20 cellular contexts compared by ENCODE assay signal in genomic region chr6:142167071-142167470, GRCh38. TPM values are rescaled to one million over a fixed set of nuclear protein-coding genes. Genes with fewer than 3 reads are reported as not detected.
A peak's percentile ranks its signal among the peaks of the same experiment; 100 is the strongest.
DNase-seq lines count a peak whose midpoint lies in the region; ATAC-seq, FAIRE-seq and TF ChIP-seq lines count a peak whose summit lies in the region.
"Had no signal": no experiment of that assay in that cellular context is flagged by ENCODE, and none has a peak within 500 bp of the region (broad histone marks: within the 10 kb centered on the region; RNA-seq: fewer than 3 reads in every experiment).

No MANE protein-coding gene starts in this region.

- TF ChIP-seq RAD21 in A549 (conservative IDR thresholded peaks at IDR 0.05 in 1 of 2, IDR thresholded peaks at IDR 0.05 in 1 of 2), result no peak

- H3K4me2 ChIP-seq in A549, result 0 out of 3 replicates have a peak overlapping the region, but pooled peaks have one; percentile 19
- H3K4me2 ChIP-seq in endothelial cell of umbilical vein (ENCODE audit: insufficient read depth, low read length), result peak overlapping the region; percentile 34
- H3K4me2 ChIP-seq in osteoblast (ENCODE audit: insufficient read depth, low read length), result no peak overlapping the region

- H3K4me3 ChIP-seq in A549 (no peak overlapping the region), endothelial cell of umbilical vein (replicated peaks in 1 of 3; ENCODE audit: insufficient read depth in 1 of 3, low read depth in 1 of 3, low read length in 3 of 3) (peak overlapping the region in 1 of 3 experiments; percentile 14), osteoblast (ENCODE audit: insufficient read depth, low read length) (no peak overlapping the region)
- H3K4me3 ChIP-seq: GM23248, HAP-1 had no signal

- no peaks in the 10 kb centered on the region for H3K27me3 ChIP-seq in endothelial cell of umbilical vein (ENCODE audit: control insufficient read depth in 2 of 2, insufficient read depth in 2 of 2, low read length in 2 of 2)
- H3K27me3 ChIP-seq in osteoblast (ENCODE audit: insufficient read depth, low read length), result no peaks in the 10 kb centered on the region

- no peaks in the 10 kb centered on the region for H3K9me1 ChIP-seq in endothelial cell of umbilical vein (replicated peaks; ENCODE audit: control insufficient read depth, extremely low read depth, insufficient read depth, low read length)

- peak overlapping the region; percentile 13 for H3K9ac ChIP-seq in endothelial cell of umbilical vein (replicated peaks; ENCODE audit: extremely low read depth, insufficient read depth, low read length)
- H3K9ac ChIP-seq: GM23248 had no signal

- FAIRE-seq in A549 (lab: Jason Lieb, UNC) (no peak), endothelial cell of umbilical vein (lab: Jason Lieb, UNC) (no peak)
- FAIRE-seq: GM12892, GM18507 had no signal

- in situ Hi-C loops in ACHN (cut with HindIII; ENCODE audit: low pct_ligation_motif_present, low pct_unique_long_range_greater_than_20kb, low sequenced_read_pairs), result no loop called here

- intact Hi-C loops in endothelial cell of umbilical vein (cut with micrococcal nuclease), result no loop called here

- no TSS peak for BruUV-seq in endothelial cell of umbilical vein (replicated peaks; lab: Mats Ljungman, UMichigan)

- H2AFZ ChIP-seq in endothelial cell of umbilical vein (ENCODE audit: low read depth, low read length) (no peak overlapping the region), osteoblast (ENCODE audit: low read length) (no peak overlapping the region)
- H2AFZ ChIP-seq: GM23248 had no signal

- POLR2A ChIA-PET in A549 (lab: Yijun Ruan, JAX), result no interaction called here
- POLR2A ChIA-PET in endothelial cell of umbilical vein (lab: Charles Lee), result no interaction called here

- ATAC-seq in A549, result no peak

- peaks cover 0 to 3% of the 10 kb centered on the region in 2 experiments for H3K36me3 ChIP-seq in endothelial cell of umbilical vein (ENCODE audit: control insufficient read depth in 2 of 2, extremely low read depth in 1 of 2, insufficient read depth in 2 of 2, low read length in 2 of 2)
- H3K36me3 ChIP-seq in osteoblast (ENCODE audit: insufficient read depth, low read length), result peaks cover 27% of the 10 kb centered on the region

- H3K79me2 ChIP-seq in endothelial cell of umbilical vein (ENCODE audit: control insufficient read depth, insufficient read depth, low read length) (peaks cover 39% of the 10 kb centered on the region), osteoblast (ENCODE audit: insufficient read depth, low read length) (peaks cover 50% of the 10 kb centered on the region)

- H3K9me3 ChIP-seq in A549 (no peaks in the 10 kb centered on the region), endothelial cell of umbilical vein (replicated peaks; ENCODE audit: control insufficient read depth, insufficient read depth, low read length) (no peaks in the 10 kb centered on the region), osteoblast (ENCODE audit: low read depth, low read length) (no peaks in the 10 kb centered on the region)
- H3K9me3 ChIP-seq: Caco-2, HAP-1 had no signal

- peaks cover 2% of the 10 kb centered on the region for H4K20me1 ChIP-seq in endothelial cell of umbilical vein (replicated peaks; ENCODE audit: control insufficient read depth, extremely low read depth, insufficient read depth, low read length)
- H4K20me1 ChIP-seq in osteoblast (ENCODE audit: insufficient read depth, low read length), result peaks cover 2% of the 10 kb centered on the region

- no peak for TF ChIP-seq CTCF in A549 (IDR thresholded peaks at IDR 0.05)
- no peak for TF ChIP-seq CTCF in endothelial cell of umbilical vein (IDR thresholded peaks at IDR 0.05; ENCODE audit: extremely low read depth in 1 of 2, insufficient read depth in 1 of 2, low read depth in 1 of 2, low read length in 2 of 2)
- TF ChIP-seq CTCF in osteoblast (IDR thresholded peaks at IDR 0.05; ENCODE audit: extremely low read depth, low read depth, low read length), result no peak

- TF ChIP-seq EP300 in A549 (IDR thresholded peaks at IDR 0.05), result no peak

- dilution Hi-C loops in endothelial cell of umbilical vein (cut with MboI; ENCODE audit: extremely low pct_ligation_motif_present, low sequenced_read_pairs), result no loop called here

- 59% methylated on average over 3 of the region's 3 CpGs for WGBS in A549 (ENCODE audit: missing lambda C conversion rate)

- no peak overlapping the region for H3K27ac ChIP-seq in A549
- H3K27ac ChIP-seq in endothelial cell of umbilical vein (ENCODE audit: insufficient read depth, low read depth, low read length), result peak overlapping the region; percentile 71
- H3K27ac ChIP-seq in osteoblast (ENCODE audit: low read depth, low read length), result peak overlapping the region; percentile 3
- H3K27ac ChIP-seq: C4-2B, GM23248 had no signal

- no peak for DNase-seq in A549 (ENCODE audit: low read depth in 1 of 2, low spot score in 1 of 2)
- DNase-seq in M059J (ENCODE audit: low read depth), result peak; percentile 14
- DNase-seq in endothelial cell of umbilical vein (ENCODE audit: low read depth, low spot score), result peak; percentile 36
- DNase-seq in osteoblast (ENCODE audit: insufficient read length, low spot score, missing footprints), result peak; percentile 31
- DNase-seq in ACHN, result no peak
- no peak for DNase-seq in RPMI8226
- no peak for DNase-seq in activated gamma-delta T cell (lab: John Stamatoyannopoulos, UW)
- DNase-seq: AML-193; Caco-2; CD4-positive, alpha-beta T cell; GDM1; GM23248; IMR-90 had no signal

- H3K4me1 ChIP-seq in A549 (peaks cover 41% of the 10 kb centered on the region), endothelial cell of umbilical vein (ENCODE audit: control insufficient read depth, extremely low read depth, insufficient read depth, low read length) (peaks cover 17% of the 10 kb centered on the region), osteoblast (ENCODE audit: insufficient read depth, low read length) (no peaks in the 10 kb centered on the region)
- H3K4me1 ChIP-seq: Caco-2 had no signal

- CTCF ChIA-PET in A549 (lab: Yijun Ruan, JAX) (no interaction called here), endothelial cell of umbilical vein (lab: Charles Lee) (interaction anchor here (1.0 to 3.7 kb wide), 5 partner anchors 10 to 54 kb away, joined by 3 to 34 read pairs (median 5); no protein-coding TSS in a partner anchor)

- TF ChIP-seq POLR2A in A549 (IDR thresholded peaks at IDR 0.05; ENCODE audit: low read length) (no peak), endothelial cell of umbilical vein (IDR thresholded peaks at IDR 0.05; ENCODE audit: low read depth, low read length) (no peak)

RNA-seq across cellular contexts. Expression of gene VTA1, which starts 20.0 kb away (rescaled TPM):
- polyA plus RNA-seq in A549 (2011; rRNA removed), result 85.3 and 88.0 TPM in 2 replicates
- polyA plus RNA-seq in A549 (2012; cell fraction: cytosol; rRNA removed), result 34.8 and 35.2 TPM in 2 replicates
- 14.5 and 16.2 TPM in 2 replicates for polyA plus RNA-seq in A549 (2012; cell fraction: nucleus; rRNA removed)
- polyA plus RNA-seq in A549 (2017; fragmentation: RNase III; extraction: RNeasy Plus Mini Kit Qiagen cat#74134 plus additional on column Dnase treatment), result 44.3 to 49.0 TPM (median 45.7 TPM) in 3 replicates
- polyA minus RNA-seq in A549 (2011; rRNA and poly(A)+ RNA removed), result 53.0 and 60.3 TPM in 2 replicates
- 133 and 178 TPM in 2 replicates for total RNA-seq in M059J (2014; rRNA removed; shearing (Covaris generic))
- 40.9 and 45.8 TPM in 2 replicates for total RNA-seq in endothelial cell of umbilical vein
- polyA plus RNA-seq in endothelial cell of umbilical vein, result 38.3 and 39.0 TPM in 2 replicates
- polyA plus RNA-seq in endothelial cell of umbilical vein (2011; cell fraction: cytosol; rRNA removed), result 46.8 and 48.6 TPM in 2 replicates
- 33.1 and 38.9 TPM in 2 replicates for polyA plus RNA-seq in endothelial cell of umbilical vein (2011; cell fraction: nucleus; rRNA removed)
- polyA plus RNA-seq in endothelial cell of umbilical vein (2012), result 35.1 and 50.9 TPM in 2 replicates
- polyA minus RNA-seq in endothelial cell of umbilical vein, result 54.9 and 55.9 TPM in 2 replicates
- polyA minus RNA-seq in endothelial cell of umbilical vein (2011; cell fraction: cytosol; rRNA and poly(A)+ RNA removed), result 29.0 TPM
- polyA minus RNA-seq in endothelial cell of umbilical vein (2011; cell fraction: nucleus; rRNA and poly(A)+ RNA removed), result 39.1 and 50.8 TPM in 2 replicates
- 61.5 and 65.1 TPM in 2 replicates for total RNA-seq in osteoblast

RNA-seq across cellular contexts. Expression of gene NMBR, which starts 20.1 kb away (rescaled TPM):
- polyA plus RNA-seq in A549 (2011; rRNA removed) (not detected in 2 replicates), A549 (2017; fragmentation: RNase III; extraction: RNeasy Plus Mini Kit Qiagen cat#74134 plus additional on column Dnase treatment) (not detected in 3 replicates), endothelial cell of umbilical vein (0.08 TPM in 1 of 2 replicates, not detected in the other)
- not detected in 2 replicates for polyA plus RNA-seq in A549 (2012; cell fraction: cytosol; rRNA removed)
- polyA plus RNA-seq in A549 (2012; cell fraction: nucleus; rRNA removed), result 0.13 TPM in 1 of 2 replicates, not detected in the other
- polyA minus RNA-seq in A549 (2011; rRNA and poly(A)+ RNA removed), result 0.19 TPM in 1 of 2 replicates, not detected in the other
- total RNA-seq in M059J (2014; rRNA removed; shearing (Covaris generic)), result 0.30 TPM in 1 of 2 replicates, not detected in the other
- total RNA-seq in endothelial cell of umbilical vein (not detected in 2 replicates), osteoblast (not detected in 2 replicates)
- not detected in 2 replicates for polyA plus RNA-seq in endothelial cell of umbilical vein (2011; cell fraction: cytosol; rRNA removed)
- polyA plus RNA-seq in endothelial cell of umbilical vein (2011; cell fraction: nucleus; rRNA removed), result 0.10 TPM in 1 of 2 replicates, not detected in the other
- not detected in 2 replicates for polyA plus RNA-seq in endothelial cell of umbilical vein (2012)
- not detected in 2 replicates for polyA minus RNA-seq in endothelial cell of umbilical vein
- not detected for polyA minus RNA-seq in endothelial cell of umbilical vein (2011; cell fraction: cytosol; rRNA and poly(A)+ RNA removed)
- not detected in 2 replicates for polyA minus RNA-seq in endothelial cell of umbilical vein (2011; cell fraction: nucleus; rRNA and poly(A)+ RNA removed)
- total RNA-seq: A172; Caco-2; CD4-positive, alpha-beta T cell; GM23248; H4; IMR-90 had no signal
- polyA plus RNA-seq: BJ, GM23248, IMR-90 had no signal

RNA-seq across cellular contexts. Expression of gene GJE1, which starts 34.3 kb away (rescaled TPM):
- polyA plus RNA-seq in A549 (2011; rRNA removed) (not detected in 2 replicates), A549 (2017; fragmentation: RNase III; extraction: RNeasy Plus Mini Kit Qiagen cat#74134 plus additional on column Dnase treatment) (not detected in 3 replicates), endothelial cell of umbilical vein (not detected in 2 replicates)
- polyA plus RNA-seq in A549 (2012; cell fraction: cytosol; rRNA removed), result not detected in 2 replicates
- polyA plus RNA-seq in A549 (2012; cell fraction: nucleus; rRNA removed), result not detected in 2 replicates
- not detected in 2 replicates for polyA minus RNA-seq in A549 (2011; rRNA and poly(A)+ RNA removed)
- not detected in 2 replicates for total RNA-seq in M059J (2014; rRNA removed; shearing (Covaris generic))
- total RNA-seq in endothelial cell of umbilical vein (not detected in 2 replicates), osteoblast (not detected in 2 replicates)
- not detected in 2 replicates for polyA plus RNA-seq in endothelial cell of umbilical vein (2011; cell fraction: cytosol; rRNA removed)
- not detected in 2 replicates for polyA plus RNA-seq in endothelial cell of umbilical vein (2011; cell fraction: nucleus; rRNA removed)
- not detected in 2 replicates for polyA plus RNA-seq in endothelial cell of umbilical vein (2012)
- not detected in 2 replicates for polyA minus RNA-seq in endothelial cell of umbilical vein
- not detected for polyA minus RNA-seq in endothelial cell of umbilical vein (2011; cell fraction: cytosol; rRNA and poly(A)+ RNA removed)
- polyA minus RNA-seq in endothelial cell of umbilical vein (2011; cell fraction: nucleus; rRNA and poly(A)+ RNA removed), result not detected in 2 replicates
- total RNA-seq: A172; Caco-2; CD4-positive, alpha-beta T cell; GM23248; H4; IMR-90 had no signal
- polyA plus RNA-seq: BJ, GM23248, IMR-90 had no signal

Comparison
In these comparisons a context has a peak if more than half of its experiments do, and no peak if none do; other contexts are left out.
1. DNase-seq: peak in M059J (single experiment), endothelial cell of umbilical vein (single experiment) and osteoblast (single experiment); none in A549 (0 of 2), ACHN (single experiment), RPMI8226 (single experiment) and activated gamma-delta T cell (single experiment).
2. H3K27ac ChIP-seq: peak in endothelial cell of umbilical vein (single experiment) and osteoblast (single experiment); none in A549 (0 of 2).